In genomic region chr1:182389619-182390047, GRCh38 we compare ENCODE assay signal across 8 cellular contexts. TPM values are rescaled to one million over a fixed set of nuclear protein-coding genes. Genes with fewer than 3 reads are reported as not detected.
DNase-seq lines count a peak whose midpoint lies in the region; ATAC-seq and TF ChIP-seq lines count a peak whose summit lies in the region.

No MANE protein-coding gene starts in this region.

- ATAC-seq in GM21576 (IDR thresholded peaks at IDR 0.05; ENCODE audit: unreplicated experiment) (no peak), GM19351 (IDR thresholded peaks at IDR 0.05; ENCODE audit: unreplicated experiment) (no peak), sciatic nerve (no peak)

- peaks cover 0 to 5% (median 0%) of the 10 kb centered on the region in 7 donors for H3K9me3 Mint-ChIP-seq in CD14-positive monocyte

- H3K27me3 Mint-ChIP-seq in CD14-positive monocyte (ENCODE audit: low read depth in 3 of 3), result no peaks in the 10 kb centered on the region

- peak overlapping the region in 2 of 4 donors; percentile 84 to 96 for H3K4me3 ChIP-seq in adrenal gland
- H3K4me3 ChIP-seq in stomach smooth muscle (ENCODE audit: low read length in 2 of 2), result peak overlapping the region; percentile 85 to 97

- peak overlapping the region; percentile 69 to 97 (median 87) for H3K27ac Mint-ChIP-seq in CD14-positive monocyte

- peaks cover 58% of the 10 kb centered on the region for H3K4me1 Mint-ChIP-seq in CD14-positive monocyte

- H3K9me3 ChIP-seq in adrenal gland (replicated peaks in 1 of 3) (no peaks in the 10 kb centered on the region), stomach smooth muscle (ENCODE audit: control insufficient read depth in 2 of 2, low read length in 2 of 2) (no peaks in the 10 kb centered on the region)

- peak overlapping the region; percentile 100 for H3K4me3 Mint-ChIP-seq in CD14-positive monocyte

- H3K9ac ChIP-seq in stomach smooth muscle (ENCODE audit: low read length in 2 of 2), result peak overlapping the region; percentile 85 to 91

- intact Hi-C loops in CD14-positive monocyte (cut with micrococcal nuclease) (loop anchor here (2.0 to 10.0 kb wide), 4 partner anchors 127 to 395 kb away; partner anchors contain the start of genes NPL (in 1 of the 2) and RNASEL (in 1 of the 2)), adrenal gland (cut with DNase I) (loop anchor here in 1 of 2 donors (10.0 kb wide), 1 partner anchor 905 kb away; the partner anchor contains the start of gene CACNA1E), sciatic nerve (cut with DNase I) (loop anchor here (5.0 kb wide), 1 partner anchor 247 kb away; no protein-coding TSS in a partner anchor)

- H3K4me1 ChIP-seq in adrenal gland (replicated peaks in 1 of 2) (peaks cover 5 to 20% of the 10 kb centered on the region in 2 donors), stomach smooth muscle (ENCODE audit: control insufficient read depth, insufficient read depth, low read length) (peaks cover 14% of the 10 kb centered on the region)

- peak overlapping the region in 3 of 5 donors; percentile 71 to 96 (median 94) for H3K27ac ChIP-seq in adrenal gland
- H3K27ac ChIP-seq in stomach smooth muscle (ENCODE audit: low read length), result peak overlapping the region; percentile 95

- TF ChIP-seq POLR2A in adrenal gland (IDR thresholded peaks at IDR 0.05), result no peak

- H3K36me3 Mint-ChIP-seq in CD14-positive monocyte, result peaks cover 53 to 60% of the 10 kb centered on the region in 2 donors

- WGBS in adrenal gland, 4 donors, result 35 to 38% (median 36%) methylated on average over 13 of the region's 13 CpGs

- H3K36me3 ChIP-seq in adrenal gland (replicated peaks in 1 of 2) (peaks cover 0 to 39% of the 10 kb centered on the region in 2 donors), stomach smooth muscle (ENCODE audit: control insufficient read depth in 2 of 2, insufficient read depth in 2 of 2, low read length in 2 of 2) (peaks cover 34 to 38% of the 10 kb centered on the region in 2 donors)

- TF ChIP-seq CTCF in CD14-positive monocyte (IDR thresholded peaks at IDR 0.05) (no peak), adrenal gland (IDR thresholded peaks at IDR 0.05) (no peak)

- no peak for DNase-seq in CD14-positive monocyte (ENCODE audit: low spot score)
- DNase-seq in KG1 (lab: John Stamatoyannopoulos, UW), result peak; percentile 20
- no peak for DNase-seq in adrenal gland
- peak; percentile 14 for DNase-seq in iris pigment epithelial cell (ENCODE audit: low read depth)
- no peak for DNase-seq in sciatic nerve (ENCODE audit: low spot score)

- H3K27me3 ChIP-seq in adrenal gland, result no peaks in the 10 kb centered on the region
- H3K27me3 ChIP-seq in stomach smooth muscle (ENCODE audit: control insufficient read depth in 1 of 2, insufficient read depth in 2 of 2, low read length in 2 of 2), result no peaks in the 10 kb centered on the region

RNA-seq across cellular contexts. Expression of gene GLUL, which starts 2.0 kb away (rescaled TPM):
- 100 to 1,000 TPM; 506 to 523 TPM for polyA plus RNA-seq in CD14-positive monocyte
- total RNA-seq in adrenal gland, result 1,000 to 10,000 TPM in 1 of 8 donors, 100 to 1,000 TPM in 7; 342 to 1,048 (median 542) TPM
- polyA plus RNA-seq in adrenal gland, result 100 to 1,000 TPM; 153 to 217 (median 165) TPM
- 1,285 TPM for total RNA-seq in sciatic nerve

RNA-seq across cellular contexts. Expression of gene TEDDM1, which starts 10.8 kb away (rescaled TPM):
- polyA plus RNA-seq in CD14-positive monocyte (under 1 TPM in 1 of 2 donors, not detected in 1; 0.07 TPM), adrenal gland (not detected)
- total RNA-seq in adrenal gland (not detected), sciatic nerve (not detected)

Comparison
In these comparisons a context has a peak if more than half of its experiments do, and no peak if none do; other contexts are left out.
1. DNase-seq: peak in KG1 (single experiment) and iris pigment epithelial cell (single experiment); none in CD14-positive monocyte (single experiment), adrenal gland (0 of 7) and sciatic nerve (single experiment).